Comparison of ENCODE assay signal across 25 cellular contexts in the genomic region with DNA sequence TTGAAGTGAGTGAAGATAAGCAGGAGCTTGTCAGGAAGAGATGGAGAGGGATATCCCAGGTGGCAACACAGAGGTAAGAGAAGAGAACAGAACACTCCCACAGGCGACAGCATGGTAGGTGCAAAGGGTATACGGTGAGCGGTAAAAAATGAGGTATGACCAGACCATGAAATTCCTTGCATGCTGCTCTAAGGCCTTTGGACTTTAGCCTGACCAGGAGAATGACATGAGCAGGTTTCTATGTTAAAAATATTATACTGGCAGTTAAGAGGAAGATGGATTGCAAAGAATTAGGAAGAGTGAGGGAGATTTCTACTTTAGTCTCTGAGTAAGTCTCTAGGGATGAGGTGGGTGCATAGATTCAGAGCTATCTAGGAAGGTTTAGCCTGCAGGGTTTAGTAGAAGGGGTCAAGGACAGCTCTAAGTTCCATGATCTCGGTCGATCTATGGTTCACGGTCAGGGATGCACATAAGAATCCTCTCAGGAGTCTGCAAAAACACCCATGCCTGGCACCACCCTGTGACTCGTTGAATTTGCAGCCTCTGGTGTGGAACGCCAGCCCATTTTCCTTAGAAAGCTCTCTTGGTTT.
"Had no signal": no experiment of that assay in that cellular context is flagged by ENCODE, and none has a peak within 500 bp of the region (broad histone marks: within the 10 kb centered on the region; RNA-seq: fewer than 3 reads in every experiment).

No MANE protein-coding gene starts in this region.

- H2AFZ ChIP-seq: neural progenitor cell had no signal

- H3K9me3 Mint-ChIP-seq: effector memory CD8-positive, alpha-beta T cell; neural progenitor cell had no signal

- H3K27ac ChIP-seq: esophagus squamous epithelium, left lung, lower lobe of right lung, neural progenitor cell, prostate gland, stomach, thyroid gland had no signal

- H3K36me3 Mint-ChIP-seq: neural progenitor cell; stimulated activated effector memory CD8-positive, alpha-beta T cell treated with anti-CD3 and anti-CD28 coated beads, Interleukin-12 subunit alpha, Interleukin-12 subunit beta, amount 100 ng/mL, for 72 hours; type B pancreatic cell had no signal

- H3K27me3 ChIP-seq: esophagus squamous epithelium, left lung, neural progenitor cell, stomach, thyroid gland had no signal

- DNase-seq: cerebellar nuclear complex; cortex of kidney; effector memory CD8-positive, alpha-beta T cell; erythroblast; esophagus squamous epithelium; foreskin melanocyte; glutamatergic neuron; left lung; lower lobe of right lung; naive thymus-derived CD4-positive, alpha-beta T cell; right cardiac atrium; stimulated activated CD4-positive, alpha-beta T cell treated with anti-CD3 and anti-CD28 coated beads, Interleukin-12 subunit alpha, Interleukin-12 subunit beta, amount 100 ng/mL, for 4 hours; stimulated activated CD4-positive, alpha-beta T cell treated with anti-CD3 and anti-CD28 coated beads, Interleukin-1b, Interleukin-23, amount 100 ng/mL, for 48 hours; stimulated activated CD4-positive, alpha-beta T cell treated with anti-CD3 and anti-CD28 coated beads, Interleukin-4, amount 100 ng/mL, for 1 hour; stimulated activated naive CD4-positive, alpha-beta T cell treated with Interleukin-2 at 50 U/mL for 16 hours; stomach; thyroid gland had no signal

- H3K9me3 ChIP-seq: esophagus squamous epithelium, left lung, lower lobe of right lung, prostate gland, stomach, thyroid gland had no signal

- H3K4me3 Mint-ChIP-seq: effector memory CD8-positive, alpha-beta T cell; naive thymus-derived CD4-positive, alpha-beta T cell; nephron; neural progenitor cell; stimulated activated effector memory CD8-positive, alpha-beta T cell treated with anti-CD3 and anti-CD28 coated beads, Interleukin-12 subunit alpha, Interleukin-12 subunit beta, amount 100 ng/mL, for 72 hours; type B pancreatic cell had no signal

- H3K27me3 Mint-ChIP-seq: type B pancreatic cell had no signal

- H3K9ac ChIP-seq: neural progenitor cell had no signal

- H3K36me3 ChIP-seq: esophagus squamous epithelium, left lung, lower lobe of right lung, neural progenitor cell, prostate gland, stomach, thyroid gland had no signal

- H3K27ac Mint-ChIP-seq: effector memory CD8-positive, alpha-beta T cell; naive thymus-derived CD4-positive, alpha-beta T cell; neural progenitor cell; stimulated activated effector memory CD8-positive, alpha-beta T cell treated with anti-CD3 and anti-CD28 coated beads, Interleukin-12 subunit alpha, Interleukin-12 subunit beta, amount 100 ng/mL, for 72 hours; type B pancreatic cell had no signal

- H3K4me2 ChIP-seq: neural progenitor cell, smooth muscle cell had no signal

- FAIRE-seq: endometrium, keratinocyte had no signal

- ATAC-seq: effector memory CD8-positive, alpha-beta T cell; left lung; lower lobe of right lung; naive thymus-derived CD4-positive, alpha-beta T cell; right cardiac atrium; stimulated activated effector memory CD8-positive, alpha-beta T cell treated with anti-CD3 and anti-CD28 coated beads, Interleukin-12 subunit alpha, Interleukin-12 subunit beta, amount 100 ng/mL, for 72 hours had no signal

- H3K4me3 ChIP-seq: esophagus squamous epithelium, left lung, lower lobe of right lung, neural progenitor cell, prostate gland, smooth muscle cell, stomach, thyroid gland had no signal

- H3K4me1 ChIP-seq: esophagus squamous epithelium, left lung, lower lobe of right lung, prostate gland, stomach had no signal
